8 cellular contexts compared by ENCODE assay signal in genomic region chr21:24738063-24738462, GRCh38.
"Had no signal": no experiment of that assay in that cellular context is flagged by ENCODE, and none has a peak within 500 bp of the region (broad histone marks: within the 10 kb centered on the region; RNA-seq: fewer than 3 reads in every experiment).

No MANE protein-coding gene starts in this region.

- H3K9me3 ChIP-seq: HAP-1 had no signal

- H3K9ac ChIP-seq: GM23248 had no signal

- H3K27ac ChIP-seq: GM23248 had no signal

- DNase-seq: GM23248, GOT3, H7, H9, HCEC 1CT, HFFc6 had no signal

- H2AFZ ChIP-seq: GM23248, GM23338 had no signal

- H3K4me2 ChIP-seq: GM23338 had no signal

- H3K4me3 ChIP-seq: GM23248, GM23338, HAP-1 had no signal

- H3K36me3 ChIP-seq: HAP-1 had no signal
